In genomic region chr16:78745491-78746019, GRCh38 we compare ENCODE assay signal across 1 cellular context.
TF ChIP-seq lines count a peak whose summit lies in the region.

No MANE protein-coding gene starts in this region.

TF ChIP-seq in WTC11, 78 proteins besides CTCF, POLR2A, EP300 and RAD21:
- no peak for TF ChIP-seq ZNF425 (CRISPR knock-in tag; conservative IDR thresholded peaks at IDR 0.05)
- TF ChIP-seq FOXK1 (CRISPR knock-in tag; IDR thresholded peaks at IDR 0.05): no peak
- no peak for TF ChIP-seq MXD4 (CRISPR knock-in tag; IDR thresholded peaks at IDR 0.05; ENCODE audit: borderline replicate concordance)
- TF ChIP-seq ZNF138 (CRISPR knock-in tag; conservative IDR thresholded peaks at IDR 0.05): no peak
- TF ChIP-seq ELF4 (CRISPR knock-in tag; IDR thresholded peaks at IDR 0.05; ENCODE audit: low read depth): no peak
- TF ChIP-seq ZNF219 (CRISPR knock-in tag; IDR thresholded peaks at IDR 0.05; ENCODE audit: borderline replicate concordance): no peak
- TF ChIP-seq ZBTB21 (CRISPR knock-in tag; IDR thresholded peaks at IDR 0.05; ENCODE audit: borderline replicate concordance): no peak
- no peak for TF ChIP-seq ESRRA (CRISPR knock-in tag; IDR thresholded peaks at IDR 0.05; ENCODE audit: borderline replicate concordance)
TF ChIP-seq in WTC11: peak in this region for 0.
